In genomic region chr17:74158761-74159160, GRCh38 we compare ENCODE assay signal across 27 cellular contexts.
"Had no signal": no experiment of that assay in that cellular context is flagged by ENCODE, and none has a peak within 500 bp of the region (broad histone marks: within the 10 kb centered on the region; RNA-seq: fewer than 3 reads in every experiment).

No MANE protein-coding gene starts in this region.

- H3K79me2 ChIP-seq: parathyroid adenoma had no signal

- H3K9me3 ChIP-seq: neutrophil, ovary, psoas muscle, right lobe of liver, thoracic aorta, thyroid gland, upper lobe of left lung, vagina had no signal

- H3K27ac Mint-ChIP-seq: natural killer cell; nephron; progenitor cell of endocrine pancreas; stimulated activated effector memory CD8-positive, alpha-beta T cell treated with anti-CD3 and anti-CD28 coated beads, Interleukin-12 subunit alpha, Interleukin-12 subunit beta, amount 100 ng/mL, for 72 hours; stimulated activated naive B cell treated with anti-CD40 and anti-IgM and Interleukin-4, amounts not matched to agents 10 μg/mL and 1 μg/mL and 100 μg/mL, for 72 hours; stimulated activated naive CD8-positive, alpha-beta T cell treated with anti-CD3 and anti-CD28 coated beads, Interleukin-15, Interleukin-2, amounts not matched to agents 100 ng/mL and 50 ng/mL, for 24 hours had no signal

- H3K4me3 Mint-ChIP-seq: natural killer cell; nephron; stimulated activated effector memory CD8-positive, alpha-beta T cell treated with anti-CD3 and anti-CD28 coated beads, Interleukin-12 subunit alpha, Interleukin-12 subunit beta, amount 100 ng/mL, for 72 hours; stimulated activated naive B cell treated with anti-CD40 and anti-IgM and Interleukin-4, amounts not matched to agents 10 μg/mL and 1 μg/mL and 100 μg/mL, for 72 hours; stimulated activated naive CD8-positive, alpha-beta T cell treated with anti-CD3 and anti-CD28 coated beads, Interleukin-15, Interleukin-2, amounts not matched to agents 100 ng/mL and 50 ng/mL, for 24 hours had no signal

- H3K9me3 Mint-ChIP-seq: natural killer cell; stimulated activated effector memory CD8-positive, alpha-beta T cell treated with anti-CD3 and anti-CD28 coated beads, Interleukin-12 subunit alpha, Interleukin-12 subunit beta, amount 100 ng/mL, for 72 hours; stimulated activated naive B cell treated with anti-CD40 and anti-IgM and Interleukin-4, amounts not matched to agents 10 μg/mL and 1 μg/mL and 100 μg/mL, for 72 hours; stimulated activated naive CD8-positive, alpha-beta T cell treated with anti-CD3 and anti-CD28 coated beads, Interleukin-15, Interleukin-2, amounts not matched to agents 100 ng/mL and 50 ng/mL, for 24 hours had no signal

- H3K4me1 Mint-ChIP-seq: natural killer cell; stimulated activated effector memory CD8-positive, alpha-beta T cell treated with anti-CD3 and anti-CD28 coated beads, Interleukin-12 subunit alpha, Interleukin-12 subunit beta, amount 100 ng/mL, for 72 hours; stimulated activated naive B cell treated with anti-CD40 and anti-IgM and Interleukin-4, amounts not matched to agents 10 μg/mL and 1 μg/mL and 100 μg/mL, for 72 hours had no signal

- H3K4me1 ChIP-seq: parathyroid adenoma, psoas muscle, right lobe of liver, sigmoid colon, stomach, thyroid gland, tibial nerve, upper lobe of left lung, vagina had no signal

- H3K4me3 ChIP-seq: ovary, psoas muscle, right lobe of liver, sigmoid colon, stomach, thoracic aorta, thyroid gland, tibial nerve, upper lobe of left lung, vagina had no signal

- DNase-seq: natural killer cell; nucleus accumbens; ovary; psoas muscle; right cardiac atrium; sigmoid colon; small intestine; stimulated activated CD4-positive, alpha-beta T cell treated with anti-CD3 and anti-CD28 coated beads, Interleukin-15, amount 100 ng/mL, for 24 hours; stimulated activated CD4-positive, alpha-beta T cell treated with anti-CD3 and anti-CD28 coated beads, Interleukin-2, amount 100 ng/mL, for 24 hours; stimulated activated CD4-positive, alpha-beta T cell treated with anti-CD3 and anti-CD28 coated beads, Interleukin-2, amount 100 ng/mL, for 48 hours; stimulated activated CD4-positive, alpha-beta T cell treated with anti-CD3 and anti-CD28 coated beads, Interleukin-4, amount 100 ng/mL, for 24 hours; stimulated activated naive B cell treated with anti-CD40 and anti-IgM and Interleukin-4, amounts not matched to agents 10 μg/mL and 1 μg/mL and 100 μg/mL, for 72 hours; stimulated activated naive CD4-positive, alpha-beta T cell treated with Interleukin-2 at 50 U/mL for 16 hours; stomach; thyroid gland; trophoblast cell; upper lobe of left lung had no signal

- H3K27ac ChIP-seq: neutrophil, ovary, parathyroid adenoma, psoas muscle, right lobe of liver, sigmoid colon, stomach, thoracic aorta, thyroid gland, tibial nerve, upper lobe of left lung, vagina had no signal

- H3K27me3 ChIP-seq: ovary, right lobe of liver, thyroid gland, tibial nerve, upper lobe of left lung, vagina had no signal

- ATAC-seq: natural killer cell; psoas muscle; right cardiac atrium; right lobe of liver; stimulated activated effector memory CD8-positive, alpha-beta T cell treated with anti-CD3 and anti-CD28 coated beads, Interleukin-12 subunit alpha, Interleukin-12 subunit beta, amount 100 ng/mL, for 72 hours; stimulated activated naive B cell treated with anti-CD40 and anti-IgM and Interleukin-4, amounts not matched to agents 10 μg/mL and 1 μg/mL and 100 μg/mL, for 72 hours had no signal

- H3K36me3 ChIP-seq: neutrophil, ovary, right lobe of liver, sigmoid colon, stomach, thoracic aorta, thyroid gland, tibial nerve, upper lobe of left lung, vagina had no signal

- H3K36me3 Mint-ChIP-seq: natural killer cell; stimulated activated effector memory CD8-positive, alpha-beta T cell treated with anti-CD3 and anti-CD28 coated beads, Interleukin-12 subunit alpha, Interleukin-12 subunit beta, amount 100 ng/mL, for 72 hours; stimulated activated naive B cell treated with anti-CD40 and anti-IgM and Interleukin-4, amounts not matched to agents 10 μg/mL and 1 μg/mL and 100 μg/mL, for 72 hours had no signal

- H2AFZ ChIP-seq: parathyroid adenoma had no signal

- H3K9ac ChIP-seq: parathyroid adenoma had no signal
